8 cellular contexts compared by ENCODE assay signal in the genomic region with DNA sequence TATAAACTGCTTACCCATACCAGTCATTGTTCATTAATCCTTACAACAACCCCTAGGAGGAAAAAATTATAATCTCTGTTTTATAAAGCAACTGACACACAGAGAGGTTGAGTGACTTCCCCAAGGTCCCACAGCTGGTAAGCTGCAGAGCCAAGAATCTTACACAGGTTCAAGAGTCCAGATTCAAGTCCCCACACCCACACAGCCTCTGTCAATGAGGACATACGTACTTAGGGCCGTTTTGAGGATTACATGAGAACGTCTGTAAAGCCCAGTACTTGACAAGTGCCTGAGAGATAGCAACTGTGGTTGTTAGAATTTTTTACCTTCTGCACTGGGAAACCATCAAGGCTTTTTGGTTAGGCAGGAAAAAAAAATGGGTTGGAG. TPM values are rescaled to one million over a fixed set of nuclear protein-coding genes. Genes with fewer than 3 reads are reported as not detected.
DNase-seq lines count a peak whose midpoint lies in the region; ATAC-seq and TF ChIP-seq lines count a peak whose summit lies in the region.

No MANE protein-coding gene starts in this region.

- H3K4me3 ChIP-seq in WI38 (ENCODE audit: low read depth, low read length) (peak overlapping the region; percentile 55), left ventricle myocardium inferior (peak overlapping the region; percentile 74)

- no peak for DNase-seq in stimulated activated naive CD8-positive, alpha-beta T cell treated with anti-CD3 and anti-CD28 coated beads, Interleukin-15, Interleukin-2, amounts not matched to agents 100 U/mL and 50 U/mL, for 24 hours
- DNase-seq in left ventricle myocardium inferior, result no peak
- no peak for DNase-seq in A172 (ENCODE audit: low spot score)
- DNase-seq in AG08396 (ENCODE audit: low spot score), result no peak

- peak overlapping the region; percentile 81 for H3K27ac ChIP-seq in left ventricle myocardium inferior (replicated peaks)

- H3K36me3 Mint-ChIP-seq in stimulated activated naive CD8-positive, alpha-beta T cell treated with anti-CD3 and anti-CD28 coated beads, Interleukin-15, Interleukin-2, amounts not matched to agents 100 ng/mL and 50 ng/mL, for 24 hours (ENCODE audit: low read depth), result no peaks in the 10 kb centered on the region
- H3K36me3 Mint-ChIP-seq in stimulated activated memory B cell treated with anti-CD40 and anti-IgM and Interleukin-4, amounts not matched to agents 10 μg/mL and 1 μg/mL and 100 μg/mL, for 72 hours, result no peaks in the 10 kb centered on the region

- H3K4me1 Mint-ChIP-seq in stimulated activated naive CD8-positive, alpha-beta T cell treated with anti-CD3 and anti-CD28 coated beads, Interleukin-15, Interleukin-2, amounts not matched to agents 100 ng/mL and 50 ng/mL, for 24 hours (ENCODE audit: low read depth), result peaks cover 29% of the 10 kb centered on the region
- peaks cover 26% of the 10 kb centered on the region for H3K4me1 Mint-ChIP-seq in stimulated activated memory B cell treated with anti-CD40 and anti-IgM and Interleukin-4, amounts not matched to agents 10 μg/mL and 1 μg/mL and 100 μg/mL, for 72 hours

- H3K4me1 ChIP-seq in left ventricle myocardium inferior, result peaks cover 10% of the 10 kb centered on the region

- H3K9me3 Mint-ChIP-seq in stimulated activated naive CD8-positive, alpha-beta T cell treated with anti-CD3 and anti-CD28 coated beads, Interleukin-15, Interleukin-2, amounts not matched to agents 100 ng/mL and 50 ng/mL, for 24 hours, result no peaks in the 10 kb centered on the region
- H3K9me3 Mint-ChIP-seq in stimulated activated memory B cell treated with anti-CD40 and anti-IgM and Interleukin-4, amounts not matched to agents 10 μg/mL and 1 μg/mL and 100 μg/mL, for 72 hours, result no peaks in the 10 kb centered on the region

- no peak for ATAC-seq in stimulated activated naive CD8-positive, alpha-beta T cell treated with anti-CD3 and anti-CD28 coated beads, Interleukin-15, Interleukin-2, amounts not matched to agents 100 U/mL and 50 U/mL, for 24 hours
- ATAC-seq in stimulated activated memory B cell treated with anti-CD40 and anti-IgM and Interleukin-4, amounts not matched to agents 10 μg/mL and 1 μg/mL and 100 μg/mL, for 72 hours, result no peak
- no peak for ATAC-seq in HG03469 (IDR thresholded peaks at IDR 0.05; ENCODE audit: unreplicated experiment)

- TF ChIP-seq CTCF in WI38 (IDR thresholded peaks at IDR 0.05; ENCODE audit: low read depth, low read length) (no peak), left ventricle myocardium inferior (IDR thresholded peaks at IDR 0.05; ENCODE audit: borderline replicate concordance) (no peak)

- intact Hi-C loops in left ventricle myocardium inferior (cut with micrococcal nuclease), result no loop called here

- no peaks in the 10 kb centered on the region for H3K36me3 ChIP-seq in left ventricle myocardium inferior

- no peaks in the 10 kb centered on the region for H3K27me3 ChIP-seq in left ventricle myocardium inferior (ENCODE audit: low read depth)

- peak overlapping the region; percentile 80 for H3K4me3 Mint-ChIP-seq in stimulated activated naive CD8-positive, alpha-beta T cell treated with anti-CD3 and anti-CD28 coated beads, Interleukin-15, Interleukin-2, amounts not matched to agents 100 ng/mL and 50 ng/mL, for 24 hours
- H3K4me3 Mint-ChIP-seq in stimulated activated memory B cell treated with anti-CD40 and anti-IgM and Interleukin-4, amounts not matched to agents 10 μg/mL and 1 μg/mL and 100 μg/mL, for 72 hours, result peak overlapping the region; percentile 97

- H3K27me3 Mint-ChIP-seq in stimulated activated naive CD8-positive, alpha-beta T cell treated with anti-CD3 and anti-CD28 coated beads, Interleukin-15, Interleukin-2, amounts not matched to agents 100 ng/mL and 50 ng/mL, for 24 hours, result no peaks in the 10 kb centered on the region
- H3K27me3 Mint-ChIP-seq in stimulated activated memory B cell treated with anti-CD40 and anti-IgM and Interleukin-4, amounts not matched to agents 10 μg/mL and 1 μg/mL and 100 μg/mL, for 72 hours, result no peaks in the 10 kb centered on the region

- H3K27ac Mint-ChIP-seq in stimulated activated naive CD8-positive, alpha-beta T cell treated with anti-CD3 and anti-CD28 coated beads, Interleukin-15, Interleukin-2, amounts not matched to agents 100 ng/mL and 50 ng/mL, for 24 hours, result peak overlapping the region; percentile 85
- peak overlapping the region; percentile 97 for H3K27ac Mint-ChIP-seq in stimulated activated memory B cell treated with anti-CD40 and anti-IgM and Interleukin-4, amounts not matched to agents 10 μg/mL and 1 μg/mL and 100 μg/mL, for 72 hours

- H3K9me3 ChIP-seq in left ventricle myocardium inferior (replicated peaks), result no peaks in the 10 kb centered on the region

RNA-seq across cellular contexts. Expression of gene SLC25A43, which starts 0.6 kb away (rescaled TPM):
- 1.4 TPM for total RNA-seq in left ventricle myocardium inferior
- total RNA-seq in A172 (2014; rRNA removed; shearing (Covaris generic)), result 13.2 and 14.9 TPM in 2 replicates
